8 cellular contexts compared by ENCODE assay signal in genomic region chr10:122113161-122113944, GRCh38.
DNase-seq lines count a peak whose midpoint lies in the region; ATAC-seq, FAIRE-seq and TF ChIP-seq lines count a peak whose summit lies in the region.

No MANE protein-coding gene starts in this region.

- peaks cover 57% of the 10 kb centered on the region for H3K79me2 ChIP-seq in HepG2 (ENCODE audit: insufficient read depth, low read length)

- TF ChIP-seq CTCF in AG09319 (IDR thresholded peaks at IDR 0.05; ENCODE audit: low read depth, low read length) (peak; percentile 64), HepG2 (CRISPR knock-in tag; IDR thresholded peaks at IDR 0.05) (peak; percentile 68), thyroid gland (IDR thresholded peaks at IDR 0.05) (peak in 4 of 6 experiments; percentile 16 to 36 (median 31))

- no peaks in the 10 kb centered on the region for H3K36me3 Mint-ChIP-seq in naive thymus-derived CD8-positive, alpha-beta T cell

- in situ Hi-C loops in HepG2 (cut with HindIII; ENCODE audit: extremely low pct_ligation_motif_present, low pct_unique_long_range_greater_than_20kb) = loop anchor here (5.0 kb wide), 1 partner anchor 61 kb away; no protein-coding TSS in a partner anchor

- H3K4me1 ChIP-seq in HepG2 (ENCODE audit: insufficient read depth, low read length) = peaks cover 42% of the 10 kb centered on the region
- H3K4me1 ChIP-seq in thyroid gland = peaks cover 51% of the 10 kb centered on the region in 2 donors

- TF ChIP-seq EP300 in HepG2 (IDR thresholded peaks at IDR 0.05; ENCODE audit: low read depth in 2 of 2, low read length in 2 of 2) = no peak; a peak in 1 of 4 replicates
- no peak for TF ChIP-seq EP300 in HepG2 (CRISPR knock-in tag; IDR thresholded peaks at IDR 0.05; ENCODE audit: borderline replicate concordance)

- peaks cover 26 to 56% (median 37%) of the 10 kb centered on the region in 5 donors for H3K27me3 Mint-ChIP-seq in naive thymus-derived CD8-positive, alpha-beta T cell

- H3K27me3 ChIP-seq in HepG2 (ENCODE audit: control insufficient read depth in 1 of 2, insufficient read depth in 2 of 2, low read length in 2 of 2) (no peaks in the 10 kb centered on the region), thyroid gland (no peaks in the 10 kb centered on the region)

- peaks cover 3% of the 10 kb centered on the region; the same call in 1 of the 2 replicates for H4K20me1 ChIP-seq in HepG2 (ENCODE audit: insufficient read depth, low read length)

- peaks cover 0 to 3% (median under 1%) of the 10 kb centered on the region in 4 donors for H3K4me1 Mint-ChIP-seq in naive thymus-derived CD8-positive, alpha-beta T cell

- TSS peak; percentile 81 for BruUV-seq in HepG2 (replicated peaks; lab: Mats Ljungman, UMichigan)

- H2AFZ ChIP-seq in HepG2 (ENCODE audit: low read length) = no peak overlapping the region

- H3K9ac ChIP-seq in HepG2 (ENCODE audit: insufficient read depth, low read depth, low read length) = peak overlapping the region; percentile 94

- H3K4me3 ChIP-seq in HepG2 (replicated peaks in 1 of 3; ENCODE audit: insufficient read depth in 1 of 3, low read depth in 2 of 3, low read length in 3 of 3) (peak overlapping the region; percentile 70 to 88 (median 87)), thyroid gland (replicated peaks in 1 of 3) (peak overlapping the region; percentile 8 to 90 (median 65))

- WGBS in HepG2 (ENCODE audit: low lambda C conversion rate) = 2% methylated on average over 23 of the region's 77 CpGs
- WGBS in thyroid gland, 2 donors = 0% methylated on average over 19 to 30 of the region's 77 CpGs

- no peak for FAIRE-seq in HepG2 (lab: Jason Lieb, UNC)

- H3K27ac ChIP-seq in HepG2 (ENCODE audit: extremely low read length, insufficient read depth, low read length) (peak overlapping the region; percentile 95), thyroid gland (peak overlapping the region; percentile 100)

- TF ChIP-seq RAD21 in HepG2 (CRISPR knock-in tag; IDR thresholded peaks at IDR 0.05) = peak; percentile 69

- POLR2A ChIA-PET in HepG2 (lab: Yijun Ruan, JAX) = interaction anchor here (0.7 to 2.9 kb wide), 21 partner anchors 9 to 186 kb away, joined by 3 to 38 read pairs (median 4); partner anchors contain the start of gene NSMCE4A
- POLR2A ChIA-PET in naive thymus-derived CD8-positive, alpha-beta T cell (lab: Charles Lee) = no interaction called here

- DNase-seq in AG09319 (ENCODE audit: extremely low read depth, low read depth) = no peak
- DNase-seq in GM19240 (ENCODE audit: insufficient read length, low spot score) = peak; percentile 27
- DNase-seq in NOMO-1 treated with dmso at 0.1 percent for 144 hours (lab: John Stamatoyannopoulos, UW; ENCODE audit: unreplicated experiment) = peak; percentile 48
- DNase-seq in dermis microvascular lymphatic vessel endothelial cell (ENCODE audit: low read depth in 2 of 2) = peak; percentile 31 to 77
- peak; percentile 78 for DNase-seq in HepG2 (ENCODE audit: low spot score)
- peak; percentile 85 to 87 for DNase-seq in thyroid gland
- no peak for DNase-seq in NCI-H2107 treated with DMSO at 0.1 percent for 48 hours (lab: John Stamatoyannopoulos, UW; ENCODE audit: unreplicated experiment)
- DNase-seq in naive thymus-derived CD8-positive, alpha-beta T cell = no peak

- no peaks in the 10 kb centered on the region for H3K9me3 ChIP-seq in HepG2 (ENCODE audit: low read length)
- no peaks in the 10 kb centered on the region for H3K9me3 ChIP-seq in thyroid gland

- TF ChIP-seq POLR2A in HepG2 (IDR thresholded peaks at IDR 0.05; ENCODE audit: insufficient read depth in 1 of 2, low read depth in 2 of 2, low read length in 2 of 2) (peak; percentile 54 to 71), thyroid gland (IDR thresholded peaks at IDR 0.05) (peak; percentile 96 to 99)

- H3K36me3 ChIP-seq in HepG2 (replicated peaks in 1 of 2; ENCODE audit: control insufficient read depth in 1 of 2, insufficient read depth in 2 of 2, low read length in 2 of 2) (no peaks in the 10 kb centered on the region), thyroid gland (no peaks in the 10 kb centered on the region)

- H3K9me3 Mint-ChIP-seq in naive thymus-derived CD8-positive, alpha-beta T cell = no peaks in the 10 kb centered on the region

- H3K4me2 ChIP-seq in HepG2 (ENCODE audit: low read depth, low read length) = peak overlapping the region; percentile 93

- peak overlapping the region in 3 of 10 donors; percentile 29 to 55 (median 49) for H3K4me3 Mint-ChIP-seq in naive thymus-derived CD8-positive, alpha-beta T cell

- ATAC-seq in HepG2 = peak; percentile 88
- ATAC-seq in naive thymus-derived CD8-positive, alpha-beta T cell = no peak

- no peak overlapping the region for H3K27ac Mint-ChIP-seq in naive thymus-derived CD8-positive, alpha-beta T cell

- CTCF ChIA-PET in HepG2 (lab: Yijun Ruan, JAX; ENCODE audit: low intra/inter-chr PET ratio, low total read pairs) = interaction anchor here (2.1 to 2.7 kb wide), 2 partner anchors 60 to 61 kb away, joined by 6 to 17 read pairs; no protein-coding TSS in a partner anchor

- intact Hi-C loops in HepG2 (cut with micrococcal nuclease; ENCODE audit: unreplicated experiment) (loop anchor here (2.0 to 5.0 kb wide), 3 partner anchors 121 to 186 kb away; partner anchors contain the start of genes ATE1 and NSMCE4A), thyroid gland (cut with DNase I) (loop anchor here (10.0 kb wide), 1 partner anchor 59 kb away; no protein-coding TSS in a partner anchor)

TF ChIP-seq in HepG2, 621 proteins besides CTCF, POLR2A, EP300 and RAD21 (continues in another document):
- TF ChIP-seq, protein P1, sequence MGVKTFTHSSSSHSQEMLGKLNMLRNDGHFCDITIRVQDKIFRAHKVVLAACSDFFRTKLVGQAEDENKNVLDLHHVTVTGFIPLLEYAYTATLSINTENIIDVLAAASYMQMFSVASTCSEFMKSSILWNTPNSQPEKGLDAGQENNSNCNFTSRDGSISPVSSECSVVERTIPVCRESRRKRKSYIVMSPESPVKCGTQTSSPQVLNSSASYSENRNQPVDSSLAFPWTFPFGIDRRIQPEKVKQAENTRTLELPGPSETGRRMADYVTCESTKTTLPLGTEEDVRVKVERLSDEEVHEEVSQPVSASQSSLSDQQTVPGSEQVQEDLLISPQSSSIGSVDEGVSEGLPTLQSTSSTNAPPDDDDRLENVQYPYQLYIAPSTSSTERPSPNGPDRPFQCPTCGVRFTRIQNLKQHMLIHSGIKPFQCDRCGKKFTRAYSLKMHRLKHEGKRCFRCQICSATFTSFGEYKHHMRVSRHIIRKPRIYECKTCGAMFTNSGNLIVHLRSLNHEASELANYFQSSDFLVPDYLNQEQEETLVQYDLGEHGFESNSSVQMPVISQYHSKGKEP (CRISPR knock-in tag; IDR thresholded peaks at IDR 0.05) = no peak
- TF ChIP-seq NCOA5 (CRISPR knock-in tag; IDR thresholded peaks at IDR 0.05) (no peak), CEBPZ (IDR thresholded peaks at IDR 0.05; ENCODE audit: low read length) (no peak), ZNF570 (CRISPR knock-in tag; IDR thresholded peaks at IDR 0.05; ENCODE audit: borderline replicate concordance) (0 out of 2 replicates have a peak, but pooled peaks have one; percentile 27), KLF12 (CRISPR knock-in tag; IDR thresholded peaks at IDR 0.05; ENCODE audit: borderline replicate concordance) (peak; percentile 48; the same call in 1 of the 2 replicates), ZNF737 (CRISPR knock-in tag; IDR thresholded peaks at IDR 0.05; ENCODE audit: borderline replicate concordance) (no peak), MAF1 (CRISPR knock-in tag; IDR thresholded peaks at IDR 0.05; ENCODE audit: borderline replicate concordance) (no peak), HNRNPK (IDR thresholded peaks at IDR 0.05; ENCODE audit: low read depth, low read length, poor library complexity, severe bottlenecking) (peak; percentile 14), KDM3A (CRISPR knock-in tag; IDR thresholded peaks at IDR 0.05; ENCODE audit: low read depth) (no peak), ETS1 (CRISPR knock-in tag; IDR thresholded peaks at IDR 0.05) (no peak), TCF7L2 (IDR thresholded peaks at IDR 0.05; ENCODE audit: low read depth, low read length) (no peak), ZNF180 (CRISPR knock-in tag; IDR thresholded peaks at IDR 0.05; ENCODE audit: borderline replicate concordance, low read depth) (no peak), YEATS2 (CRISPR knock-in tag; IDR thresholded peaks at IDR 0.05; ENCODE audit: borderline replicate concordance) (peak; percentile 17; the same call in 1 of the 2 replicates), SRSF9 (IDR thresholded peaks at IDR 0.05; ENCODE audit: borderline replicate concordance, insufficient read depth, low read depth, low read length, poor library complexity, severe bottlenecking) (no peak)

Comparison
In these comparisons a context has a peak if more than half of its experiments do, and no peak if none do; other contexts are left out.
1. DNase-seq: peak in GM19240 (single experiment), NOMO-1 treated with dmso at 0.1 percent for 144 hours (single experiment), dermis microvascular lymphatic vessel endothelial cell (2 of 2), HepG2 (single experiment) and thyroid gland (2 of 2); none in AG09319 (single experiment), NCI-H2107 treated with DMSO at 0.1 percent for 48 hours (single experiment) and naive thymus-derived CD8-positive, alpha-beta T cell (0 of 10).
2. Peak in every context shown above with its lines, with median percentiles within 50 percentile points of each other: CTCF ChIP-seq.